In genomic region chr6:18433059-18433458, GRCh38 we compare ENCODE assay signal across 1 cellular context.
TF ChIP-seq lines count a peak whose summit lies in the region.

No MANE protein-coding gene starts in this region.

TF ChIP-seq in IMR-90, 13 proteins besides CTCF, POLR2A, EP300 and RAD21:
- no peak for TF ChIP-seq RFX5 (IDR thresholded peaks at IDR 0.05; ENCODE audit: low read depth, low read length)
- TF ChIP-seq SMC3 (IDR thresholded peaks at IDR 0.05; ENCODE audit: low read depth, low read length): no peak
- TF ChIP-seq, protein P1, sequence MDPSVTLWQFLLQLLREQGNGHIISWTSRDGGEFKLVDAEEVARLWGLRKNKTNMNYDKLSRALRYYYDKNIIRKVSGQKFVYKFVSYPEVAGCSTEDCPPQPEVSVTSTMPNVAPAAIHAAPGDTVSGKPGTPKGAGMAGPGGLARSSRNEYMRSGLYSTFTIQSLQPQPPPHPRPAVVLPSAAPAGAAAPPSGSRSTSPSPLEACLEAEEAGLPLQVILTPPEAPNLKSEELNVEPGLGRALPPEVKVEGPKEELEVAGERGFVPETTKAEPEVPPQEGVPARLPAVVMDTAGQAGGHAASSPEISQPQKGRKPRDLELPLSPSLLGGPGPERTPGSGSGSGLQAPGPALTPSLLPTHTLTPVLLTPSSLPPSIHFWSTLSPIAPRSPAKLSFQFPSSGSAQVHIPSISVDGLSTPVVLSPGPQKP (IDR thresholded peaks at IDR 0.05; ENCODE audit: borderline replicate concordance, low read depth, low read length): no peak
- TF ChIP-seq USF2 (IDR thresholded peaks at IDR 0.05; ENCODE audit: low read depth, low read length): no peak
- no peak for TF ChIP-seq BHLHE40 (IDR thresholded peaks at IDR 0.05; ENCODE audit: low read depth, low read length)
- TF ChIP-seq MAFK (IDR thresholded peaks at IDR 0.05; ENCODE audit: low read depth, low read length): no peak
- TF ChIP-seq CEBPB (IDR thresholded peaks at IDR 0.05; ENCODE audit: low read depth, low read length): no peak
- no peak for TF ChIP-seq MAZ (IDR thresholded peaks at IDR 0.05; ENCODE audit: borderline replicate concordance, low read depth, low read length)
- TF ChIP-seq NFE2L2 (IDR thresholded peaks at IDR 0.05; ENCODE audit: low read depth, low read length): no peak
- TF ChIP-seq RCOR1 (IDR thresholded peaks at IDR 0.05; ENCODE audit: insufficient replicate concordance, low read length): no peak
- TF ChIP-seq MXI1 (IDR thresholded peaks at IDR 0.05; ENCODE audit: borderline replicate concordance, low read depth, low read length): no peak
- TF ChIP-seq FOS (IDR thresholded peaks at IDR 0.05; ENCODE audit: low read depth, low read length): no peak
- TF ChIP-seq CHD1 (IDR thresholded peaks at IDR 0.05; ENCODE audit: low read depth, low read length): no peak
